Comparison of ENCODE assay signal across 1 cellular context in the genomic region with DNA sequence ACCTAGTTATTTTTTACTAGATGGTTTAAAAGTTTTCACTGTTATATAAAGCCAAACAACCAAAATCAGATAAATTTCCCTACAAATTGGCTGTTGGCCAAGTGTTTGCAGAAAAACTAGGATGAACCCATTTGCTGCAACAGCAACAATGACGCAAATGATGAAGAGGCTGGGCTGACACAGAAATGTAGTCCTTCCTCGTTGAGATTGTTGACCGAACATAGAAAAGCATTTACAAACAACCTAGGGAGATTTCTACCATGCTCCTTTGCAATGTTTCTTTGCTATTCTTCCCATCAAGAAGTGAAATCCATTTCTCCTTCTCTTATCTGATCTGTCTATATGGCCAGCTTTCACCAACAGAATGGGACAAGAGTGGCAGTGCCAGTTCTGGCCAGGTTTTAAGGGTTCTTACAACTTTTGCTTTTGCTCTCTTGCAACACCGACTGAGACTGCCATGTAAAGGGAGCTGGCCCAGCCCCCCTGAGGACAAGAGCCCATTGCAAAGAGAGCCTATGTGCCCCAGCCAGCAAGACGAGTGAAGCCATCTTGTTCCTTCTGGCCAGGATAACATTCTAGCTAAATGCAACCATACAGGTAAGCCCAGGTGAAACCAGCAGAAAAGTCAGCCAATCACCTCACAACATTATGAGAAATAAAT.
TF ChIP-seq lines count a peak whose summit lies in the region.

No MANE protein-coding gene starts in this region.

TF ChIP-seq in HEK293, 187 proteins besides CTCF, POLR2A, EP300 and RAD21 (continued from another document):
- TF ChIP-seq, protein P1, sequence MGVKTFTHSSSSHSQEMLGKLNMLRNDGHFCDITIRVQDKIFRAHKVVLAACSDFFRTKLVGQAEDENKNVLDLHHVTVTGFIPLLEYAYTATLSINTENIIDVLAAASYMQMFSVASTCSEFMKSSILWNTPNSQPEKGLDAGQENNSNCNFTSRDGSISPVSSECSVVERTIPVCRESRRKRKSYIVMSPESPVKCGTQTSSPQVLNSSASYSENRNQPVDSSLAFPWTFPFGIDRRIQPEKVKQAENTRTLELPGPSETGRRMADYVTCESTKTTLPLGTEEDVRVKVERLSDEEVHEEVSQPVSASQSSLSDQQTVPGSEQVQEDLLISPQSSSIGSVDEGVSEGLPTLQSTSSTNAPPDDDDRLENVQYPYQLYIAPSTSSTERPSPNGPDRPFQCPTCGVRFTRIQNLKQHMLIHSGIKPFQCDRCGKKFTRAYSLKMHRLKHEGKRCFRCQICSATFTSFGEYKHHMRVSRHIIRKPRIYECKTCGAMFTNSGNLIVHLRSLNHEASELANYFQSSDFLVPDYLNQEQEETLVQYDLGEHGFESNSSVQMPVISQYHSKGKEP (tag by site-specific recombination; IDR thresholded peaks at IDR 0.05), result peak; percentile 79
- TF ChIP-seq, protein P2, sequence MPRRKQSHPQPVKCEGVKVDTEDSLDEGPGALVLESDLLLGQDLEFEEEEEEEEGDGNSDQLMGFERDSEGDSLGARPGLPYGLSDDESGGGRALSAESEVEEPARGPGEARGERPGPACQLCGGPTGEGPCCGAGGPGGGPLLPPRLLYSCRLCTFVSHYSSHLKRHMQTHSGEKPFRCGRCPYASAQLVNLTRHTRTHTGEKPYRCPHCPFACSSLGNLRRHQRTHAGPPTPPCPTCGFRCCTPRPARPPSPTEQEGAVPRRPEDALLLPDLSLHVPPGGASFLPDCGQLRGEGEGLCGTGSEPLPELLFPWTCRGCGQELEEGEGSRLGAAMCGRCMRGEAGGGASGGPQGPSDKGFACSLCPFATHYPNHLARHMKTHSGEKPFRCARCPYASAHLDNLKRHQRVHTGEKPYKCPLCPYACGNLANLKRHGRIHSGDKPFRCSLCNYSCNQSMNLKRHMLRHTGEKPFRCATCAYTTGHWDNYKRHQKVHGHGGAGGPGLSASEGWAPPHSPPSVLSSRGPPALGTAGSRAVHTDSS (tag by site-specific recombination; IDR thresholded peaks at IDR 0.05), result peak; percentile 41; the same call in 1 of the 2 replicates
- TF ChIP-seq ZNF350 (tag by site-specific recombination; IDR thresholded peaks at IDR 0.05), result 0 out of 2 replicates have a peak, but pooled peaks have one; percentile 56
